In genomic region chr1:45930258-45931150, GRCh38 we compare ENCODE assay signal across 34 cellular contexts.
DNase-seq lines count a peak whose midpoint lies in the region; ATAC-seq, FAIRE-seq and TF ChIP-seq lines count a peak whose summit lies in the region.
"Had no signal": no experiment of that assay in that cellular context is flagged by ENCODE, and none has a peak within 500 bp of the region (broad histone marks: within the 10 kb centered on the region; RNA-seq: fewer than 3 reads in every experiment).

No MANE protein-coding gene starts in this region.

- H3K9me3 ChIP-seq in gastrocnemius medialis, result no peaks in the 10 kb centered on the region
- H3K9me3 ChIP-seq: adrenal gland, body of pancreas, thoracic aorta, vagina had no signal

- H3K4me3 ChIP-seq in gastrocnemius medialis (no peak overlapping the region), coronary artery (no peak overlapping the region)
- H3K4me3 ChIP-seq: adrenal gland, BLaER1, body of pancreas, thoracic aorta, vagina had no signal

- FAIRE-seq in endometrium (lab: Jason Lieb, UNC), result peak; percentile 98
- FAIRE-seq: endothelial cell of umbilical vein, H1, islet of Langerhans had no signal

- TF ChIP-seq CTCF in gastrocnemius medialis (IDR thresholded peaks at IDR 0.05 in 4 of 5, conservative IDR thresholded peaks at IDR 0.05 in 1 of 5) (no peak), coronary artery (IDR thresholded peaks at IDR 0.05) (no peak)

- peaks cover 42 to 45% of the 10 kb centered on the region in 2 donors for H3K4me1 ChIP-seq in gastrocnemius medialis

- H3K36me3 ChIP-seq in gastrocnemius medialis, result peaks cover 0 to 4% of the 10 kb centered on the region in 2 donors
- H3K36me3 ChIP-seq: adrenal gland, BLaER1, thoracic aorta, vagina had no signal

- no peak for ATAC-seq in gastrocnemius medialis
- ATAC-seq in GM21717 (IDR thresholded peaks at IDR 0.05; ENCODE audit: unreplicated experiment), result no peak
- ATAC-seq in GM21515 (IDR thresholded peaks at IDR 0.05; ENCODE audit: unreplicated experiment), result no peak
- ATAC-seq: activated CD8-positive, alpha-beta T cell treated with anti-CD3 and anti-CD28 coated beads, Interleukin-2, amount 10 ng/mL, durations not matched to agents 7 days and 5 days; activated T-helper 17 cell treated with anti-CD3 and anti-CD28 coated beads, Interleukin-2, amount 50 U/mL, for 72 hours; body of pancreas; left lobe of liver; right cardiac atrium; stimulated activated naive CD8-positive, alpha-beta T cell treated with anti-CD3 and anti-CD28 coated beads, Interleukin-15, amount 100 ng/mL, for 72 hours had no signal

- in situ Hi-C loops in gastrocnemius medialis (cut with MboI; ENCODE audit: low sequenced_read_pairs in 4 of 4), result no loop called here

- TF ChIP-seq POLR2A in gastrocnemius medialis (IDR thresholded peaks at IDR 0.05), result no peak

- H3K27me3 ChIP-seq in gastrocnemius medialis, result no peaks in the 10 kb centered on the region
- H3K27me3 ChIP-seq: adrenal gland, BLaER1, body of pancreas, vagina had no signal

- peak; percentile 11 for DNase-seq in EH (ENCODE audit: low read depth)
- DNase-seq in OCI-M1 (lab: John Stamatoyannopoulos, UW), result peak; percentile 40
- no peak for DNase-seq in gastrocnemius medialis
- no peak for DNase-seq in coronary artery (ENCODE audit: low spot score)
- no peak for DNase-seq in midbrain (lab: John Stamatoyannopoulos, UW)
- DNase-seq: activated CD4-positive, alpha-beta T cell treated with anti-CD3 and anti-CD28 coated beads for 4 hours; activated CD8-positive, alpha-beta T cell treated with anti-CD3 and anti-CD28 coated beads, Interleukin-2, amount 10 ng/mL, durations not matched to agents 7 days and 5 days; activated naive CD4-positive, alpha-beta T cell treated with anti-CD3 and anti-CD28 coated beads, Interleukin-2, amount 10 ng/mL, durations not matched to agents 7 days and 5 days; adrenal gland; body of pancreas; cerebellar nuclear complex; COR-L47; Karpas-422; NCI-H1417; NCI-H2029 treated with DMSO at 0.1 percent for 48 hours; NCI-H2227 treated with DMSO at 0.1 percent for 48 hours; NCI-H526; right cardiac atrium; Right ventricle myocardium superior; stimulated activated CD4-positive, alpha-beta T cell treated with anti-CD3 and anti-CD28 coated beads, Interleukin-2, amount 100 ng/mL, for 48 hours; stimulated activated naive CD8-positive, alpha-beta T cell treated with anti-CD3 and anti-CD28 coated beads, Interleukin-15, amount 100 ng/mL, for 72 hours; T-helper 2 cell had no signal

- intact Hi-C loops in gastrocnemius medialis (cut with DNase I; ENCODE audit: low total_unique reads), result no loop called here

- H3K27ac ChIP-seq in gastrocnemius medialis (peak overlapping the region in 3 of 4 donors; percentile 91 to 93 (median 91)), coronary artery (no peak overlapping the region)
- H3K27ac ChIP-seq: BLaER1, body of pancreas, HL-60, thoracic aorta, vagina had no signal

Comparison
In these comparisons a context has a peak if more than half of its experiments do, and no peak if none do; other contexts are left out.
1. DNase-seq: peak in EH (single experiment) and OCI-M1 (single experiment); none in gastrocnemius medialis (0 of 2), coronary artery (single experiment) and midbrain (single experiment).
2. H3K27ac ChIP-seq: peak in gastrocnemius medialis (3 of 4); none in coronary artery (0 of 2).